Comparison of ENCODE assay signal across 30 cellular contexts in the genomic region with DNA sequence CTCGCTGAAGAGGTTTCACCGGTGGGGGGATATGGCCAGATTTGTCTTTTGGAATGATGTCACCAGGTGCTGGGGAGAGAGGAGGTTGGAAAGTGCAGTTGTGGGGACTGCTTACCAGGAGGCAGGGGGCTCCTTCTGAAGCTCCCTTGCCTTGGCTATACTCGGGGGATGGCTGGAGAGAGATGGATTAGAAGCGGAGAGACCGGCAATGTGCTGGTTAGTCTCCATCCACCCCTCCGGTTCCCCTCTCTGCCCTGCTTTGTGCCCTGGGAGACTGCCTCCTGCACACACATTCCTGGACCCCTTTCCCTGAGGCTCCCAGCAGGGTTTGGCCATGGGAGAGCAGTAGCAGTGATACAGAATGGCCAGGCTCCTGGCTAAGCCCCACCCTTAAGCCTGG. TPM values are rescaled to one million over a fixed set of nuclear protein-coding genes. Genes with fewer than 3 reads are reported as not detected.
"Had no signal": no experiment of that assay in that cellular context is flagged by ENCODE, and none has a peak within 500 bp of the region (broad histone marks: within the 10 kb centered on the region; RNA-seq: fewer than 3 reads in every experiment).

No MANE protein-coding gene starts in this region.

- H3K9me3 Mint-ChIP-seq: activated CD4-positive, alpha-beta T cell treated with anti-CD3 and anti-CD28 coated beads, Interleukin-2, amount 10 ng/mL, durations not matched to agents 24 days and 14 days; activated CD8-positive, alpha-beta T cell treated with anti-CD3 and anti-CD28 coated beads for 36 hours; activated naive CD4-positive, alpha-beta T cell treated with anti-CD3 and anti-CD28 coated beads, Interleukin-2, amount 50 U/mL, for 24 hours; activated naive CD8-positive, alpha-beta T cell treated with anti-CD3 and anti-CD28 coated beads, Interleukin-2, amount 10 ng/mL, durations not matched to agents 7 days and 5 days; activated T-cell treated with anti-CD3 and anti-CD28 coated beads, Interleukin-2, amount 50 U/mL, for 72 hours; activated T-helper 2 cell treated with anti-CD3 and anti-CD28 coated beads, Interferon-gamma antibody, Interleukin-2, Interleukin-4, amounts not matched to agents 10 μg/mL and 5 μg/mL and 100 μg/mL, durations not matched to agents 14 hours and 24 hours and 36 hours; T-helper 1 cell treated with Interleukin-12 subunit alpha and Interleukin-12 subunit beta and Interleukin-4 antibody, amounts not matched to agents 30 μg/mL and 1 μg/mL, for 36 hours; T-helper 2 cell treated with Interferon-gamma antibody and Interleukin-4, amounts not matched to agents 5 μg/mL and 100 μg/mL, for 36 hours had no signal

- H3K36me3 Mint-ChIP-seq: activated naive CD4-positive, alpha-beta T cell treated with anti-CD3 and anti-CD28 coated beads, Interleukin-2, amount 50 U/mL, for 24 hours; activated naive CD8-positive, alpha-beta T cell treated with anti-CD3 and anti-CD28 coated beads, Interleukin-2, amount 10 ng/mL, durations not matched to agents 7 days and 5 days had no signal

- H3K27ac Mint-ChIP-seq: activated CD4-positive, alpha-beta T cell treated with anti-CD3 and anti-CD28 coated beads, Interleukin-2, amount 10 ng/mL, durations not matched to agents 24 days and 14 days; activated CD8-positive, alpha-beta T cell treated with anti-CD3 and anti-CD28 coated beads for 36 hours; activated naive CD4-positive, alpha-beta T cell treated with anti-CD3 and anti-CD28 coated beads, Interleukin-2, amount 50 U/mL, for 24 hours; activated naive CD8-positive, alpha-beta T cell treated with anti-CD3 and anti-CD28 coated beads, Interleukin-2, amount 10 ng/mL, durations not matched to agents 7 days and 5 days; activated T-cell treated with anti-CD3 and anti-CD28 coated beads, Interleukin-2, amount 50 U/mL, for 72 hours; activated T-helper 2 cell treated with anti-CD3 and anti-CD28 coated beads, Interferon-gamma antibody, Interleukin-2, Interleukin-4, amounts not matched to agents 10 μg/mL and 5 μg/mL and 100 μg/mL, durations not matched to agents 14 hours and 24 hours and 36 hours; T-helper 1 cell treated with Interleukin-12 subunit alpha and Interleukin-12 subunit beta and Interleukin-4 antibody, amounts not matched to agents 30 μg/mL and 1 μg/mL, for 36 hours; T-helper 2 cell treated with Interferon-gamma antibody and Interleukin-4, amounts not matched to agents 5 μg/mL and 100 μg/mL, for 36 hours had no signal

- H3K27ac ChIP-seq: ascending aorta, cardiac muscle cell, SJSA1 had no signal

- FAIRE-seq: K562, TTC549 had no signal

- H3K36me3 ChIP-seq: ascending aorta, cardiac muscle cell, SJSA1 had no signal

- DNase-seq: activated CD4-positive, alpha-beta T cell treated with anti-CD3 and anti-CD28 coated beads, Interleukin-2, amount 10 ng/mL, durations not matched to agents 24 days and 14 days; activated CD4-positive, alpha-beta T cell treated with anti-CD3 and anti-CD28 coated beads, Interleukin-2, amount 50 U/mL, for 4 hours; activated CD8-positive, alpha-beta T cell treated with anti-CD3 and anti-CD28 coated beads for 36 hours; activated gamma-delta T cell; activated naive CD4-positive, alpha-beta T cell treated with Interleukin-2 at 50 U/mL for 16 hours; activated naive CD8-positive, alpha-beta T cell treated with anti-CD3 and anti-CD28 coated beads, Interleukin-2, amount 10 ng/mL, durations not matched to agents 7 days and 5 days; activated T-cell treated with anti-CD3 and anti-CD28 coated beads, Interleukin-2, amount 50 U/mL, for 1 hour; activated T-cell treated with anti-CD3 and anti-CD28 coated beads, Interleukin-2, amount 50 U/mL, for 72 hours; amygdala; NCI-H1092 treated with DMSO at 0.1 percent for 48 hours; NCI-H1417; NCI-H146; NCI-H187; NCI-H2029 treated with DMSO at 0.1 percent for 48 hours; NCI-H2107; NCI-H2171; NCI-H510A; NCI-H526; NCI-H748 treated with DMSO at 0.1 percent for 48 hours; Right ventricle myocardium superior; SK-N-SH had no signal

- H3K27me3 Mint-ChIP-seq: activated CD8-positive, alpha-beta T cell treated with anti-CD3 and anti-CD28 coated beads for 36 hours; activated naive CD4-positive, alpha-beta T cell treated with anti-CD3 and anti-CD28 coated beads, Interleukin-2, amount 50 U/mL, for 24 hours had no signal

- H3K4me3 Mint-ChIP-seq: activated CD4-positive, alpha-beta T cell treated with anti-CD3 and anti-CD28 coated beads, Interleukin-2, amount 10 ng/mL, durations not matched to agents 24 days and 14 days; activated CD8-positive, alpha-beta T cell treated with anti-CD3 and anti-CD28 coated beads for 36 hours; activated naive CD4-positive, alpha-beta T cell treated with anti-CD3 and anti-CD28 coated beads, Interleukin-2, amount 50 U/mL, for 24 hours; activated naive CD8-positive, alpha-beta T cell treated with anti-CD3 and anti-CD28 coated beads, Interleukin-2, amount 10 ng/mL, durations not matched to agents 7 days and 5 days; activated T-cell treated with anti-CD3 and anti-CD28 coated beads, Interleukin-2, amount 50 U/mL, for 72 hours; T-helper 1 cell treated with Interleukin-12 subunit alpha and Interleukin-12 subunit beta and Interleukin-4 antibody, amounts not matched to agents 30 μg/mL and 1 μg/mL, for 36 hours; T-helper 2 cell treated with Interferon-gamma antibody and Interleukin-4, amounts not matched to agents 5 μg/mL and 100 μg/mL, for 36 hours had no signal

- H3K27me3 ChIP-seq: ascending aorta, cardiac muscle cell, SJSA1 had no signal

- H3K9ac ChIP-seq: SK-N-SH had no signal

- H3K4me3 ChIP-seq: ascending aorta, cardiac muscle cell, K562, SJSA1 had no signal

- H3K4me1 ChIP-seq: ascending aorta, SJSA1 had no signal

- H3K9me3 ChIP-seq: SJSA1, SK-N-SH had no signal

- ATAC-seq: activated CD8-positive, alpha-beta T cell treated with anti-CD3 and anti-CD28 coated beads for 36 hours; activated T-cell treated with anti-CD3 and anti-CD28 coated beads, Interleukin-2, amount 50 U/mL, for 72 hours; K562 had no signal

RNA-seq across cellular contexts. Expression of a gene that starts 48.3 kb away (rescaled TPM):
- polyA plus RNA-seq: cardiac muscle cell had no signal
